29 cellular contexts compared by ENCODE assay signal in the genomic region with DNA sequence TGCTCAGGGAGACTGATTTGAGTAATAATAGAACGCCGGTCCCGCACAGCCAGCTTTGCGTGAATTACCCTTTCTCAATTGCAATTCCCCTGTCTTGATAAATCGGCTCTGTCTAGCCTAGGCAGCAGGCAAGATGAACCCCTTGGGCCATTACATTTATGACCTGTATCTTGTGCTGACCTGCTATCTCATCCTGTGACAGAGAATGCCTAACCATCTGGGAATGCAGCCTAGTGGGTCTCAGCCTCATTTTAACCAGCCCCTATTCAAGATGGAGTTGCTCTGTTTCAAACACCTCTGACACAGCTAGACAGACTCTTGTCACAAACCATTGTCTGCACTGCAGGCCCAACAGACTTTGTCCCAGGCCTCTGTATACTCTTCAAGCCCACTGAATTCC. TPM values are rescaled to one million over a fixed set of nuclear protein-coding genes. Genes with fewer than 3 reads are reported as not detected.
"Had no signal": no experiment of that assay in that cellular context is flagged by ENCODE, and none has a peak within 500 bp of the region (broad histone marks: within the 10 kb centered on the region; RNA-seq: fewer than 3 reads in every experiment).

No MANE protein-coding gene starts in this region.

- H3K9me3 ChIP-seq: gastrocnemius medialis, lower lobe of right lung, ovary, psoas muscle, suprapubic skin, transverse colon, vagina had no signal

- H3K27me3 ChIP-seq: dorsolateral prefrontal cortex, gastrocnemius medialis, ovary, suprapubic skin, transverse colon, vagina had no signal

- DNase-seq: dorsolateral prefrontal cortex; effector CD4-positive, alpha-beta T cell; foreskin fibroblast; gastrocnemius medialis; heart left ventricle; hippocampal formation; kidney glomerular epithelial cell; left ventricle myocardium superior; lower lobe of right lung; naive thymus-derived CD8-positive, alpha-beta T cell; nephron progenitor cell; nucleus accumbens; ovary; posterior cingulate gyrus; psoas muscle; right cardiac atrium; spleen; stimulated activated CD4-positive, alpha-beta T cell treated with anti-CD3 and anti-CD28 coated beads, Interleukin-2, amount 100 ng/mL, for 48 hours; stimulated activated naive B cell treated with anti-CD40 and anti-IgM and Interleukin-4, amounts not matched to agents 10 μg/mL and 1 μg/mL and 100 μg/mL, for 72 hours; stimulated activated naive CD8-positive, alpha-beta T cell treated with anti-CD3 and anti-CD28 coated beads, Interleukin-15, amount 100 ng/mL, for 72 hours; transverse colon had no signal

- H3K27ac ChIP-seq: dorsolateral prefrontal cortex, epithelial cell of prostate, heart left ventricle, lower lobe of right lung, ovary, skin epidermis, spleen, suprapubic skin, transverse colon, vagina had no signal

- H3K4me1 ChIP-seq: heart left ventricle, lower lobe of right lung, spleen, suprapubic skin, transverse colon, vagina had no signal

- FAIRE-seq: colon, islet of Langerhans had no signal

- H3K4me3 ChIP-seq: dorsolateral prefrontal cortex, gastrocnemius medialis, heart left ventricle, lower lobe of right lung, ovary, psoas muscle, skin epidermis, spleen, suprapubic skin, transverse colon, vagina had no signal

- ATAC-seq: esophagus mucosa; gastrocnemius medialis; heart left ventricle; left ventricle myocardium superior; lower lobe of right lung; naive thymus-derived CD8-positive, alpha-beta T cell; psoas muscle; right cardiac atrium; stimulated activated naive B cell treated with anti-CD40 and anti-IgM and Interleukin-4, amounts not matched to agents 10 μg/mL and 1 μg/mL and 100 μg/mL, for 72 hours; stimulated activated naive CD8-positive, alpha-beta T cell treated with anti-CD3 and anti-CD28 coated beads, Interleukin-15, amount 100 ng/mL, for 72 hours had no signal

- H3K36me3 ChIP-seq: gastrocnemius medialis, heart left ventricle, lower lobe of right lung, ovary, spleen, suprapubic skin, transverse colon, vagina had no signal

RNA-seq across cellular contexts. Expression of a gene that starts 13.8 kb away (rescaled TPM):
- total RNA-seq: myocyte had no signal
